17 cellular contexts compared by ENCODE assay signal in the genomic region with DNA sequence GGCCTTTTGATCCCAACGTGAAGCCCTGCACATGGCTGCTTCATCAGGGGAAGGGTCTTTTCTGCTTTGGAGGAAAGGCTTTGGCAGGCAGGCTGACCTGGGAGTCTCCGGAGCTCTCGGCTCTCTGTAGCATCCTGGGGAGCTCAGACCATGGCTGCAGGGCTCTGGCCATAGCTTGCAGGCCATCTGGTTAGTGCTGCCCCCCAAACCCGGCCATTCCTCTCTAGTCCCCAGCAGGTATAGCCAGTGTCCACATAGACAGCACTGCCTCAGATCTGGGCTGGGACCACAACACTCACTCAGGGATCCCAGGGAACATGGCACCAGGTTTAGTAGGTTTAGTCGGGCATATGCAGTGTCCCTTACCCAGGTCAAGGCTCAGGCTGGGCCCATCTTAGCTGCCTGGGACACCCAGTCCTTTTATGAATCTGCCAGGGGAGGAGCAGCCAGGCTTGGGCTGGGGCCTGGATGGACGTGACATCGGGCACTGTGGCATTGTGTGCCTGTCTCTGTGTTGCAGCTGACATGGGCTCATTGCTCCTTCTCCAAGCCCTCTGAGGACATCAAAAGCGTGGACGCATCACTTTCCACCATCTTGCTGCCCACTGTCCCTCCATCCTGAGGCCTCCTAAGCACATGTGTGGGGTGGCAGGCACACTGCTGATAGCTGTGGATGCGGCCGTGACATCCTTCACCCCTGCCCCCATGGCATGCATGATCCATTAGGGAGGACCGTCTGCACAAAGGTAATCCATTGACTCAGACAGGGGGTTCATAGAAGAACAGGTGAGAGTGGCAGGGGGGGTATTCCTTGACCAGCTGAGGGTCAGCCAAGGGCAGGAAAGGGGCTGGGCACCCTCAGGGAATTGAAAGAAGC. TPM values are rescaled to one million over a fixed set of nuclear protein-coding genes. Genes with fewer than 3 reads are reported as not detected.
DNase-seq lines count a peak whose midpoint lies in the region; ATAC-seq and TF ChIP-seq lines count a peak whose summit lies in the region.
"Had no signal": no experiment of that assay in that cellular context is flagged by ENCODE, and none has a peak within 500 bp of the region (broad histone marks: within the 10 kb centered on the region; RNA-seq: fewer than 3 reads in every experiment).

No MANE protein-coding gene starts in this region.

- WGBS in psoas muscle, 3 donors = 76 to 86% (median 81%) methylated on average over 12 of the region's 12 CpGs

- DNase-seq in Calu3 (no peak), psoas muscle (peak; percentile 7 to 28), GM10248 (ENCODE audit: extremely low spot score) (no peak), NOMO-1 treated with DMSO at 0.1 percent for 48 hours (lab: John Stamatoyannopoulos, UW; ENCODE audit: unreplicated experiment) (no peak), NCI-H345 (lab: John Stamatoyannopoulos, UW) (no peak)
- DNase-seq: activated CD4-positive, alpha-beta T cell treated with anti-CD3 and anti-CD28 coated beads, Interleukin-2, amount 50 U/mL, for 1 hour; mesendoderm; NCI-H1694 treated with DMSO at 0.1 percent for 48 hours; retina; stimulated activated naive CD8-positive, alpha-beta T cell treated with anti-CD3 and anti-CD28 coated beads, Interleukin-15, Interleukin-2, amounts not matched to agents 100 U/mL and 50 U/mL, for 24 hours; SW 1271 had no signal

- H3K27ac ChIP-seq in 22Rv1 (peak overlapping the region; percentile 75), psoas muscle (no peak overlapping the region)
- H3K27ac ChIP-seq: heart left ventricle, neural progenitor cell had no signal

- H3K27me3 ChIP-seq in psoas muscle (ENCODE audit: insufficient read depth in 3 of 3, low read length in 2 of 3) = no peaks in the 10 kb centered on the region
- H3K27me3 ChIP-seq: heart left ventricle had no signal

- peaks cover 28% of the 10 kb centered on the region for H3K36me3 Mint-ChIP-seq in Calu3 (ENCODE audit: insufficient read depth, unreplicated experiment)
- H3K36me3 Mint-ChIP-seq: neural progenitor cell had no signal

- intact Hi-C loops in Calu3 (cut with micrococcal nuclease; ENCODE audit: unreplicated experiment) (loop anchor here (10.0 kb wide), 1 partner anchor 99 kb away; no protein-coding TSS in a partner anchor), psoas muscle (cut with DNase I) (no loop called here)

- H3K36me3 ChIP-seq in psoas muscle (ENCODE audit: insufficient read depth in 1 of 2, low read depth in 1 of 2) = no peaks in the 10 kb centered on the region
- H3K36me3 ChIP-seq: neural progenitor cell had no signal

- BruUV-seq in Calu3 (replicated peaks; lab: Mats Ljungman, UMichigan) = no TSS peak

- no peaks in the 10 kb centered on the region for H3K9me3 Mint-ChIP-seq in Calu3 (ENCODE audit: low read depth, unreplicated experiment)
- H3K9me3 Mint-ChIP-seq: neural progenitor cell had no signal

- H3K27me3 Mint-ChIP-seq in Calu3 (ENCODE audit: unreplicated experiment) = no peaks in the 10 kb centered on the region
- H3K27me3 Mint-ChIP-seq: B cell had no signal

- peak overlapping the region; percentile 70 for H3K4me3 Mint-ChIP-seq in Calu3 (ENCODE audit: low read depth, unreplicated experiment)
- H3K4me3 Mint-ChIP-seq: B cell, neural progenitor cell had no signal

- TF ChIP-seq CTCF in 22Rv1 (IDR thresholded peaks at IDR 0.05) = no peak
- no peak for TF ChIP-seq CTCF in Calu3 (IDR thresholded peaks at IDR 0.05; ENCODE audit: unreplicated experiment)
- TF ChIP-seq CTCF in psoas muscle (IDR thresholded peaks at IDR 0.05) = no peak
- no peak for TF ChIP-seq CTCF in GM10248 (IDR thresholded peaks at IDR 0.05; ENCODE audit: control extremely low read depth, extremely low read depth, low read depth, missing control alignments)

- ATAC-seq in esophagus mucosa (peak; percentile 14), psoas muscle (no peak)
- ATAC-seq: K562; stimulated activated naive CD8-positive, alpha-beta T cell treated with anti-CD3 and anti-CD28 coated beads, Interleukin-15, Interleukin-2, amounts not matched to agents 100 U/mL and 50 U/mL, for 24 hours had no signal

- H3K4me1 Mint-ChIP-seq in Calu3 (ENCODE audit: low read depth, unreplicated experiment) = peaks cover 46% of the 10 kb centered on the region
- H3K4me1 Mint-ChIP-seq: B cell had no signal

- no peak overlapping the region for H3K4me3 ChIP-seq in psoas muscle
- H3K4me3 ChIP-seq: heart left ventricle, K562, neural progenitor cell had no signal

- POLR2A ChIA-PET in GM10248 (lab: Yijun Ruan, JAX) = interaction anchor here (1.4 to 1.9 kb wide), 2 partner anchors 20 to 22 kb away, joined by 4 to 5 read pairs; a partner anchor contains a TSS

- peak overlapping the region; percentile 75 for H3K27ac Mint-ChIP-seq in Calu3 (ENCODE audit: unreplicated experiment)
- H3K27ac Mint-ChIP-seq: B cell, neural progenitor cell had no signal

- no peaks in the 10 kb centered on the region for H3K9me3 ChIP-seq in psoas muscle
- H3K9me3 ChIP-seq: heart left ventricle had no signal

- H3K4me1 ChIP-seq in psoas muscle = no peaks in the 10 kb centered on the region
- H3K4me1 ChIP-seq: neural progenitor cell had no signal

- CTCF ChIA-PET in Calu3 (lab: Charles Lee) (interaction anchor here (1.4 to 3.0 kb wide), 2 partner anchors 17 to 26 kb away, joined by 3 to 10 read pairs; no protein-coding TSS in a partner anchor), GM10248 (lab: Yijun Ruan, JAX) (interaction anchor here (0.8 to 1.1 kb wide), 3 partner anchors 15 to 39 kb away, joined by 3 read pairs; no protein-coding TSS in a partner anchor)

RNA-seq across cellular contexts. Expression of a gene that starts 19.2 kb away (rescaled TPM):
- total RNA-seq in Calu3 (2022) (40.3 and 49.4 TPM in 2 replicates), esophagus mucosa (0.24 TPM), psoas muscle (under 1 TPM; 0.36 to 0.92 (median 0.68) TPM)
- under 1 TPM; 0.30 to 0.89 (median 0.58) TPM for polyA plus RNA-seq in psoas muscle

RNA-seq across cellular contexts. Expression of a gene that starts 19.6 kb away (rescaled TPM):
- total RNA-seq in Calu3 (2022) (49.3 and 52.6 TPM in 2 replicates), esophagus mucosa (10.5 TPM), psoas muscle (1 to 10 TPM; 5.0 to 9.9 (median 7.6) TPM)
- 10 to 100 TPM in 2 of 3 donors, 1 to 10 TPM in 1; 8.9 to 15.0 (median 13.1) TPM for polyA plus RNA-seq in psoas muscle

RNA-seq across cellular contexts. Expression of a gene that starts 37.8 kb away (rescaled TPM):
- total RNA-seq in Calu3 (2022) (80.6 and 82.9 TPM in 2 replicates), esophagus mucosa (44.6 TPM), psoas muscle (10 to 100 TPM; 48.8 to 70.4 (median 59.0) TPM)
- polyA plus RNA-seq in psoas muscle = 10 to 100 TPM; 59.2 to 79.6 (median 71.9) TPM

RNA-seq across cellular contexts. Expression of a gene that starts 45.9 kb away (rescaled TPM):
- total RNA-seq in Calu3 (2022) (5.1 and 8.5 TPM in 2 replicates), esophagus mucosa (3.7 TPM), psoas muscle (10 to 100 TPM; 10.4 to 12.9 (median 12.7) TPM)
- polyA plus RNA-seq in psoas muscle = 10 to 100 TPM in 1 of 3 donors, 1 to 10 TPM in 2; 6.6 to 18.1 (median 9.5) TPM

RNA-seq across cellular contexts. Expression of a gene that starts 48.3 kb away (rescaled TPM):
- total RNA-seq in Calu3 (2022) (34.9 and 38.2 TPM in 2 replicates), esophagus mucosa (8.9 TPM), psoas muscle (1 to 10 TPM; 3.0 to 5.8 (median 4.6) TPM)
- polyA plus RNA-seq in psoas muscle = 1 to 10 TPM; 1.4 to 2.5 (median 2.4) TPM

Comparison
In these comparisons a context has a peak if more than half of its experiments do, and no peak if none do; other contexts are left out.
1. DNase-seq: peak in psoas muscle (2 of 2); none in Calu3 (single experiment), GM10248 (single experiment), NOMO-1 treated with DMSO at 0.1 percent for 48 hours (single experiment) and NCI-H345 (single experiment).
2. RNA of a gene that starts 19.2 kb away (total RNA-seq): 40.3 to 49.4 TPM in Calu3; 0.36 to 0.92 TPM in psoas muscle and 0.24 TPM in esophagus mucosa (single experiment); every median in the first group is over 10 times any median in the second.